ENCODE assay signal across 8 cellular contexts in genomic region chr17:77164483-77165030, GRCh38. TPM values are rescaled to one million over a fixed set of nuclear protein-coding genes. Genes with fewer than 3 reads are reported as not detected.
A peak's percentile ranks its signal among the peaks of the same experiment; 100 is the strongest.
DNase-seq lines count a peak whose midpoint lies in the region; ATAC-seq and TF ChIP-seq lines count a peak whose summit lies in the region.

No MANE protein-coding gene starts in this region.

- TF ChIP-seq POLR2A in upper lobe of left lung (IDR thresholded peaks at IDR 0.05), result no peak

- no peaks in the 10 kb centered on the region for H3K27me3 ChIP-seq in upper lobe of left lung

- no peak overlapping the region for H3K4me3 Mint-ChIP-seq in activated CD8-positive, alpha-beta T cell treated with anti-CD3 and anti-CD28 coated beads, Interleukin-2, amount 10 ng/mL, durations not matched to agents 7 days and 5 days
- H3K4me3 Mint-ChIP-seq in activated T-cell treated with anti-CD3 and anti-CD28 coated beads, Interleukin-2, amount 50 U/mL, for 4 hours, result no peak overlapping the region

- peaks cover 10 to 24% of the 10 kb centered on the region in 2 donors for H3K9me3 Mint-ChIP-seq in activated naive CD4-positive, alpha-beta T cell treated with anti-CD3 and anti-CD28 coated beads, Interleukin-2, amount 50 U/mL, for 72 hours
- peaks cover 21% of the 10 kb centered on the region for H3K9me3 Mint-ChIP-seq in activated CD8-positive, alpha-beta T cell treated with anti-CD3 and anti-CD28 coated beads, Interleukin-2, amount 10 ng/mL, durations not matched to agents 7 days and 5 days (ENCODE audit: insufficient read depth)
- H3K9me3 Mint-ChIP-seq in activated T-cell treated with anti-CD3 and anti-CD28 coated beads, Interleukin-2, amount 50 U/mL, for 4 hours, result peaks cover 11% of the 10 kb centered on the region

- TF ChIP-seq EP300 in upper lobe of left lung (IDR thresholded peaks at IDR 0.05), result peak in 2 of 4 donors; percentile 18 to 25

- peaks cover 8 to 18% (median 15%) of the 10 kb centered on the region in 4 donors for H3K9me3 ChIP-seq in upper lobe of left lung

- H3K27ac ChIP-seq in upper lobe of left lung, result peak overlapping the region; percentile 56 to 82 (median 70)

- no peak for DNase-seq in activated naive CD4-positive, alpha-beta T cell treated with anti-CD3 and anti-CD28 coated beads, Interleukin-2, amount 50 U/mL, for 72 hours (ENCODE audit: low spot score in 2 of 2)
- no peak for DNase-seq in activated naive CD4-positive, alpha-beta T cell treated with Interleukin-2 at 50 U/mL for 16 hours
- no peak for DNase-seq in activated CD8-positive, alpha-beta T cell treated with anti-CD3 and anti-CD28 coated beads, Interleukin-2, amount 10 ng/mL, durations not matched to agents 7 days and 5 days
- DNase-seq in left lobe of liver (ENCODE audit: low spot score), result no peak
- DNase-seq in upper lobe of left lung, result no peak
- DNase-seq in activated T-cell treated with anti-CD3 and anti-CD28 coated beads, Interleukin-2, amount 50 U/mL, for 4 hours, result no peak
- no peak for DNase-seq in cortex of kidney (lab: John Stamatoyannopoulos, UW)

- POLR2A ChIA-PET in activated CD8-positive, alpha-beta T cell treated with anti-CD3 and anti-CD28 coated beads, Interleukin-2, amount 10 ng/mL, durations not matched to agents 7 days and 5 days (lab: Charles Lee), result interaction anchor here (0.6 kb wide), 2 partner anchors 21 to 1667 kb away, joined by 3 to 6 read pairs; no protein-coding TSS in a partner anchor

- peak overlapping the region; percentile 58 to 79 for H3K27ac Mint-ChIP-seq in activated naive CD4-positive, alpha-beta T cell treated with anti-CD3 and anti-CD28 coated beads, Interleukin-2, amount 50 U/mL, for 72 hours
- peak overlapping the region; percentile 83 for H3K27ac Mint-ChIP-seq in activated CD8-positive, alpha-beta T cell treated with anti-CD3 and anti-CD28 coated beads, Interleukin-2, amount 10 ng/mL, durations not matched to agents 7 days and 5 days

- H3K36me3 ChIP-seq in upper lobe of left lung, result peaks cover 0 to 21% (median 3%) of the 10 kb centered on the region in 4 donors

- H3K4me1 Mint-ChIP-seq in activated CD8-positive, alpha-beta T cell treated with anti-CD3 and anti-CD28 coated beads, Interleukin-2, amount 10 ng/mL, durations not matched to agents 7 days and 5 days (ENCODE audit: low read depth), result peaks cover 55% of the 10 kb centered on the region
- peaks cover 45% of the 10 kb centered on the region for H3K4me1 Mint-ChIP-seq in activated T-cell treated with anti-CD3 and anti-CD28 coated beads, Interleukin-2, amount 50 U/mL, for 4 hours (ENCODE audit: low read depth)

- peaks cover 43 to 72% (median 61%) of the 10 kb centered on the region in 4 donors for H3K4me1 ChIP-seq in upper lobe of left lung

- no peaks in the 10 kb centered on the region for H3K27me3 Mint-ChIP-seq in activated CD8-positive, alpha-beta T cell treated with anti-CD3 and anti-CD28 coated beads, Interleukin-2, amount 10 ng/mL, durations not matched to agents 7 days and 5 days (ENCODE audit: low read depth)
- no peaks in the 10 kb centered on the region for H3K27me3 Mint-ChIP-seq in activated T-cell treated with anti-CD3 and anti-CD28 coated beads, Interleukin-2, amount 50 U/mL, for 4 hours (ENCODE audit: low read depth)

- 50 to 57% methylated on average over 6 of the region's 6 CpGs for WGBS in upper lobe of left lung, 2 donors

- H3K36me3 Mint-ChIP-seq in activated naive CD4-positive, alpha-beta T cell treated with anti-CD3 and anti-CD28 coated beads, Interleukin-2, amount 50 U/mL, for 72 hours, result peaks cover 23 to 47% of the 10 kb centered on the region in 2 donors
- peaks cover 76% of the 10 kb centered on the region for H3K36me3 Mint-ChIP-seq in activated CD8-positive, alpha-beta T cell treated with anti-CD3 and anti-CD28 coated beads, Interleukin-2, amount 10 ng/mL, durations not matched to agents 7 days and 5 days (ENCODE audit: low read depth)
- H3K36me3 Mint-ChIP-seq in activated T-cell treated with anti-CD3 and anti-CD28 coated beads, Interleukin-2, amount 50 U/mL, for 4 hours (ENCODE audit: insufficient read depth), result peaks cover 30% of the 10 kb centered on the region

- no peak overlapping the region for H3K4me3 ChIP-seq in upper lobe of left lung

- CTCF ChIA-PET in activated CD8-positive, alpha-beta T cell treated with anti-CD3 and anti-CD28 coated beads, Interleukin-2, amount 10 ng/mL, durations not matched to agents 7 days and 5 days (lab: Charles Lee), result interaction anchor here (0.9 to 1.0 kb wide), 2 partner anchors 17 to 108 kb away, joined by 4 read pairs; no protein-coding TSS in a partner anchor

- ATAC-seq in activated naive CD4-positive, alpha-beta T cell treated with anti-CD3 and anti-CD28 coated beads, Interleukin-2, amount 50 U/mL, for 72 hours, result no peak
- no peak for ATAC-seq in activated CD8-positive, alpha-beta T cell treated with anti-CD3 and anti-CD28 coated beads, Interleukin-2, amount 10 ng/mL, durations not matched to agents 7 days and 5 days
- peak; percentile 50 for ATAC-seq in left lobe of liver
- no peak for ATAC-seq in upper lobe of left lung (ENCODE audit: low FRiP score in 2 of 2)
- no peak for ATAC-seq in activated T-cell treated with anti-CD3 and anti-CD28 coated beads, Interleukin-2, amount 50 U/mL, for 4 hours
- no peak for ATAC-seq in HG03139 (IDR thresholded peaks at IDR 0.05; ENCODE audit: unreplicated experiment)

- no peak for TF ChIP-seq CTCF in upper lobe of left lung (IDR thresholded peaks at IDR 0.05)

RNA-seq across cellular contexts. Expression of gene SEC14L1, which starts 23.8 kb away (rescaled TPM):
- 100 to 1,000 TPM in 1 of 2 donors, 10 to 100 TPM in 1; 53.4 to 103 TPM for total RNA-seq in activated naive CD4-positive, alpha-beta T cell treated with anti-CD3 and anti-CD28 coated beads, Interleukin-2, amount 50 U/mL, for 72 hours
- 10 to 100 TPM; 86.5 to 88.8 TPM for total RNA-seq in activated CD8-positive, alpha-beta T cell treated with anti-CD3 and anti-CD28 coated beads, Interleukin-2, amount 10 ng/mL, durations not matched to agents 7 days and 5 days
- total RNA-seq in left lobe of liver (20.1 TPM), upper lobe of left lung (100 to 1,000 TPM; 100 to 291 (median 145) TPM)
- 10 to 100 TPM; 26.5 to 36.9 (median 27.4) TPM for total RNA-seq in activated T-cell treated with anti-CD3 and anti-CD28 coated beads, Interleukin-2, amount 50 U/mL, for 4 hours
